1 cellular context compared by ENCODE assay signal in genomic region chr10:35126530-35127288, GRCh38.
TF ChIP-seq lines count a peak whose summit lies in the region.

Gene CREM, plus strand, starts transcription at chr10:35126846. Its CDS starts 10,990 bp downstream, at chr10:35137836.

TF ChIP-seq in HepG2, 621 proteins besides CTCF, POLR2A, EP300 and RAD21 (continued from another document and continues in another):
- TF ChIP-seq ZNF790 (CRISPR knock-in tag; IDR thresholded peaks at IDR 0.05; ENCODE audit: borderline replicate concordance) = no peak; the same call in 1 of the 2 replicates
- 0 out of 2 replicates have a peak, but pooled peaks have one; percentile 54 for TF ChIP-seq HOXD1 (CRISPR knock-in tag; IDR thresholded peaks at IDR 0.05)
- peak; percentile 85 for TF ChIP-seq ZNF317 (CRISPR knock-in tag; IDR thresholded peaks at IDR 0.05)
- no peak for TF ChIP-seq BCLAF1 (IDR thresholded peaks at IDR 0.05)
- TF ChIP-seq HOXA9 (CRISPR knock-in tag; IDR thresholded peaks at IDR 0.05; ENCODE audit: borderline replicate concordance) = no peak
- TF ChIP-seq TERF1 (CRISPR knock-in tag; IDR thresholded peaks at IDR 0.05) = no peak
- no peak for TF ChIP-seq AGO2 (optimal IDR thresholded peaks at IDR 0.05; ENCODE audit: low read depth, low read length)
- no peak; the same call in 1 of the 2 replicates for TF ChIP-seq THAP8 (CRISPR knock-in tag; IDR thresholded peaks at IDR 0.05; ENCODE audit: borderline replicate concordance)
- TF ChIP-seq SIN3A (IDR thresholded peaks at IDR 0.05; ENCODE audit: borderline replicate concordance, low read depth, low read length) = no peak; the same call in 1 of the 2 replicates
- no peak for TF ChIP-seq NFATC3 (CRISPR knock-in tag; IDR thresholded peaks at IDR 0.05)
- peak; percentile 82 for TF ChIP-seq MAX (IDR thresholded peaks at IDR 0.05)
- TF ChIP-seq ZIK1 (CRISPR knock-in tag; IDR thresholded peaks at IDR 0.05; ENCODE audit: borderline replicate concordance, low read depth) = peak; percentile 72
- TF ChIP-seq ZNF75D (CRISPR knock-in tag; IDR thresholded peaks at IDR 0.05; ENCODE audit: borderline replicate concordance) = no peak
- no peak for TF ChIP-seq SMAD1 (CRISPR knock-in tag; IDR thresholded peaks at IDR 0.05; ENCODE audit: borderline replicate concordance, low read depth)
- no peak for TF ChIP-seq NFE2 (CRISPR knock-in tag; IDR thresholded peaks at IDR 0.05)
- TF ChIP-seq SNAI1 (CRISPR knock-in tag; IDR thresholded peaks at IDR 0.05; ENCODE audit: borderline replicate concordance) = no peak
- TF ChIP-seq ELK4 (CRISPR knock-in tag; IDR thresholded peaks at IDR 0.05; ENCODE audit: borderline replicate concordance) = no peak
- TF ChIP-seq MXI1 (IDR thresholded peaks at IDR 0.05; ENCODE audit: borderline replicate concordance, low read depth, low read length) = no peak; the same call in 2 of the 3 replicates
- peak; percentile 45 for TF ChIP-seq TFDP2 (CRISPR knock-in tag; IDR thresholded peaks at IDR 0.05)
- TF ChIP-seq ATF2 (CRISPR knock-in tag; IDR thresholded peaks at IDR 0.05) = no peak
- TF ChIP-seq ZFY (CRISPR knock-in tag; IDR thresholded peaks at IDR 0.05) = peak; percentile 79
- peak; percentile 34 for TF ChIP-seq STAG1 (CRISPR knock-in tag; IDR thresholded peaks at IDR 0.05)
- no peak for TF ChIP-seq IRF1 (CRISPR knock-in tag; IDR thresholded peaks at IDR 0.05; ENCODE audit: low read depth)
- no peak for TF ChIP-seq CSRNP1 (CRISPR knock-in tag; IDR thresholded peaks at IDR 0.05)
- no peak for TF ChIP-seq PCBP2 (optimal IDR thresholded peaks at IDR 0.05; ENCODE audit: low read depth, low read length, poor library complexity, severe bottlenecking)
- 0 out of 2 replicates have a peak, but pooled peaks have one; percentile 50 for TF ChIP-seq MYPOP (CRISPR knock-in tag; IDR thresholded peaks at IDR 0.05)
- no peak for TF ChIP-seq SRF (IDR thresholded peaks at IDR 0.05; ENCODE audit: low read depth, low read length)
- TF ChIP-seq ZFP36 (IDR thresholded peaks at IDR 0.05; ENCODE audit: borderline replicate concordance, low read depth, low read length, partially characterized antibody) = no peak
- TF ChIP-seq NR2F6 (IDR thresholded peaks at IDR 0.05) = no peak
- no peak; the same call in 1 of the 2 replicates for TF ChIP-seq NR2F6 (CRISPR knock-in tag; IDR thresholded peaks at IDR 0.05)
- TF ChIP-seq AHR (CRISPR knock-in tag; IDR thresholded peaks at IDR 0.05) = peak; percentile 16; the same call in 1 of the 2 replicates
- no peak for TF ChIP-seq CERS6 (CRISPR knock-in tag; IDR thresholded peaks at IDR 0.05)
- peak; percentile 76 for TF ChIP-seq KAT8 (CRISPR knock-in tag; IDR thresholded peaks at IDR 0.05)
- peak; percentile 59 for TF ChIP-seq PATZ1 (CRISPR knock-in tag; IDR thresholded peaks at IDR 0.05)
- TF ChIP-seq ZNF160 (CRISPR knock-in tag; IDR thresholded peaks at IDR 0.05) = no peak
- TF ChIP-seq ZNF691 (CRISPR knock-in tag; IDR thresholded peaks at IDR 0.05; ENCODE audit: borderline replicate concordance, low read depth) = peak; percentile 27; the same call in 1 of the 2 replicates
- no peak for TF ChIP-seq JARID2 (CRISPR knock-in tag; IDR thresholded peaks at IDR 0.05; ENCODE audit: insufficient replicate concordance)
- TF ChIP-seq ZXDC (CRISPR knock-in tag; IDR thresholded peaks at IDR 0.05) = no peak
- TF ChIP-seq RXRB (CRISPR knock-in tag; IDR thresholded peaks at IDR 0.05; ENCODE audit: borderline replicate concordance) = peak; percentile 5; the same call in 1 of the 2 replicates
- 0 out of 2 replicates have a peak, but pooled peaks have one; percentile 14 for TF ChIP-seq NFKBIZ (CRISPR knock-in tag; IDR thresholded peaks at IDR 0.05)
